19 cellular contexts compared by ENCODE assay signal in genomic region chr12:83106873-83107272, GRCh38.
A peak's percentile ranks its signal among the peaks of the same experiment; 100 is the strongest.
DNase-seq lines count a peak whose midpoint lies in the region; ATAC-seq and TF ChIP-seq lines count a peak whose summit lies in the region.
"Had no signal": no experiment of that assay in that cellular context is flagged by ENCODE, and none has a peak within 500 bp of the region (broad histone marks: within the 10 kb centered on the region; RNA-seq: fewer than 3 reads in every experiment).

No MANE protein-coding gene starts in this region.

- no peaks in the 10 kb centered on the region for H3K9me3 ChIP-seq in PC-3 (ENCODE audit: low read length)
- H3K9me3 ChIP-seq: Peyer's patch had no signal

- POLR2A ChIA-PET in PC-3 (lab: Charles Lee; ENCODE audit: unreplicated experiment): no interaction called here

- H3K36me3 ChIP-seq in PC-3 (ENCODE audit: low read depth, low read length): no peaks in the 10 kb centered on the region
- H3K36me3 ChIP-seq: Peyer's patch had no signal

- peak; percentile 29 for DNase-seq in NCI-H748 (lab: John Stamatoyannopoulos, UW; ENCODE audit: unreplicated experiment)
- no peak for DNase-seq in NCI-H748 treated with DMSO at 0.1 percent for 48 hours (lab: John Stamatoyannopoulos, UW)
- DNase-seq in HT-29 (ENCODE audit: low spot score): peak; percentile 59
- peak; percentile 47 for DNase-seq in PC-3
- no peak for DNase-seq in middle frontal gyrus (ENCODE audit: extremely low spot score, low spot score)
- DNase-seq in putamen (ENCODE audit: low spot score): no peak
- DNase-seq: CD8-positive, alpha-beta T cell; DMS 273 treated with DMSO at 0.1 percent for 48 hours; Karpas-422; NCI-H1092 treated with DMSO at 0.1 percent for 48 hours; NCI-H1694; NCI-H2227 treated with DMSO at 0.1 percent for 48 hours; NCI-H82; Peyer's patch; SHP77 treated with DMSO at 0.1 percent for 48 hours; T-helper 1 cell had no signal

- intact Hi-C loops in PC-3 (cut with micrococcal nuclease): no loop called here

- H3K27me3 ChIP-seq in PC-3 (ENCODE audit: low read length): no peaks in the 10 kb centered on the region
- H3K27me3 ChIP-seq: Peyer's patch had no signal

- CTCF ChIA-PET in PC-3 (lab: Charles Lee): no interaction called here

- no peak overlapping the region for H3K4me2 ChIP-seq in PC-3 (ENCODE audit: low read length)

- TF ChIP-seq CTCF in PC-3 (conservative IDR thresholded peaks at IDR 0.05; ENCODE audit: low read depth, low read length): no peak

- no peaks in the 10 kb centered on the region; the same call in 1 of the 2 replicates for H3K4me1 ChIP-seq in PC-3 (ENCODE audit: insufficient read depth, low read length)
- H3K4me1 ChIP-seq: Peyer's patch had no signal

- H3K9me2 ChIP-seq in PC-3 (replicated peaks; ENCODE audit: low read length): no peaks in the 10 kb centered on the region

- no TSS peak for BruUV-seq in PC-3 (replicated peaks; lab: Mats Ljungman, UMichigan)

- H3K4me3 ChIP-seq in PC-3 (ENCODE audit: low read length): no peak overlapping the region
- H3K4me3 ChIP-seq: Peyer's patch had no signal

- H3K79me2 ChIP-seq in PC-3 (ENCODE audit: low read length): no peaks in the 10 kb centered on the region

- H3K27ac ChIP-seq in PC-3 (ENCODE audit: low read length): no peak overlapping the region
- H3K27ac ChIP-seq: Peyer's patch had no signal

- no peaks in the 10 kb centered on the region for H4K20me1 ChIP-seq in PC-3 (ENCODE audit: low read length)

- ATAC-seq in PC-3: peak; percentile 84
- ATAC-seq in HG03196 (IDR thresholded peaks at IDR 0.05; ENCODE audit: unreplicated experiment): no peak
- ATAC-seq: CD8-positive, alpha-beta T cell; HCT116; HepG2 had no signal

- no peaks in the 10 kb centered on the region for H3F3A ChIP-seq in PC-3 (ENCODE audit: low read length, unreplicated experiment)

- no peak overlapping the region for H3K9ac ChIP-seq in PC-3 (ENCODE audit: low read length)

- H2AFZ ChIP-seq in PC-3 (ENCODE audit: low read length): no peak overlapping the region

Comparison
In these comparisons a context has a peak if more than half of its experiments do, and no peak if none do; other contexts are left out.
1. DNase-seq: peak in NCI-H748 (single experiment), HT-29 (single experiment) and PC-3 (single experiment); none in NCI-H748 treated with DMSO at 0.1 percent for 48 hours (single experiment), middle frontal gyrus (single experiment) and putamen (single experiment).